8 cellular contexts compared by ENCODE assay signal in the genomic region with DNA sequence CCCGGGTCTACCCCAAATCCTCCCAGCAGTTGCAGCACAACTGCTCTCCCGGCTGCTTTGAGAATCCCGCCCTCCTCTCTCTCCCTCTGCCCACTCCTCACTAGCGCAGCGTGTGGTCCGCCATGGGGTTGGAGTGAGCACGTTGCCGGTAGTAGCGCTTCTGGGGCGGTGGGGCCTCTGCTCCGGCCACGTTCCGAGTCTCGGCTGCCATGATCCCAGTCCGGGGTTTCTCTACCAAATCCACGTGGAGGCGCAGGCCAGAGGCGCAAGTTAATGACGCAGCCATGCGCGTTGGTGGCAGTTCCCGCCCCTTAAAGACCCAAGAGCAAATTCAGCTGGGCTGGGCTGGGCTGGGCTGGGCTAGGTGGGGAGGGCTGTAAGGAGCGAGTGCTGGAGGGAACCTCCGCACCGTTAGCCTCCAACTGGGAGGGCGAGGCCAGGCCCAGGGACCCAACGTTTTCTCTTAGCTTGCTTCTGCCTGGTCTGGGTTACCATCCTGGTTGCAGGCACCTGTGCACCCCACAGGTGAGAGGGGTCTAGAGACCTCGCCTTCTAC. TPM values are rescaled to one million over a fixed set of nuclear protein-coding genes. Genes with fewer than 3 reads are reported as not detected.
DNase-seq lines count a peak whose midpoint lies in the region; ATAC-seq and TF ChIP-seq lines count a peak whose summit lies in the region.

A gene (minus strand): TSS at position 233 of the 556 bp plus-strand sequence. CDS start 22 bp downstream, at position 211.

- H4K20me1 ChIP-seq in DND-41 (ENCODE audit: insufficient read depth, low read length) (no peaks in the 10 kb centered on the region), Karpas-422 (ENCODE audit: insufficient read depth, low read depth, low read length) (no peaks in the 10 kb centered on the region)

- H3K9me3 Mint-ChIP-seq in activated T-helper 2 cell treated with anti-CD3 and anti-CD28 coated beads, Interferon-gamma antibody, Interleukin-2, Interleukin-4, amounts not matched to agents 10 μg/mL and 5 μg/mL and 100 μg/mL, durations not matched to agents 14 hours and 24 hours and 36 hours: no peaks in the 10 kb centered on the region
- no peaks in the 10 kb centered on the region for H3K9me3 Mint-ChIP-seq in natural killer cell treated with Interleukin-12 subunit alpha and Interleukin-12 subunit beta and Interleukin-15 and Interleukin-18, amount 100 ng/mL, for 72 hours

- peaks cover 11% of the 10 kb centered on the region for H3K4me1 Mint-ChIP-seq in activated T-helper 2 cell treated with anti-CD3 and anti-CD28 coated beads, Interferon-gamma antibody, Interleukin-2, Interleukin-4, amounts not matched to agents 10 μg/mL and 5 μg/mL and 100 μg/mL, durations not matched to agents 14 hours and 24 hours and 36 hours (ENCODE audit: low read depth)
- H3K4me1 Mint-ChIP-seq in natural killer cell treated with Interleukin-12 subunit alpha and Interleukin-12 subunit beta and Interleukin-15 and Interleukin-18, amount 100 ng/mL, for 72 hours (ENCODE audit: low read depth in 2 of 2): peaks cover 37 to 40% of the 10 kb centered on the region in 2 donors

- peaks cover 43% of the 10 kb centered on the region for H3K36me3 Mint-ChIP-seq in activated T-helper 2 cell treated with anti-CD3 and anti-CD28 coated beads, Interferon-gamma antibody, Interleukin-2, Interleukin-4, amounts not matched to agents 10 μg/mL and 5 μg/mL and 100 μg/mL, durations not matched to agents 14 hours and 24 hours and 36 hours (ENCODE audit: low read depth)
- H3K36me3 Mint-ChIP-seq in natural killer cell treated with Interleukin-12 subunit alpha and Interleukin-12 subunit beta and Interleukin-15 and Interleukin-18, amount 100 ng/mL, for 72 hours: no peaks in the 10 kb centered on the region

- H3K4me3 ChIP-seq in DND-41 (ENCODE audit: low read depth in 1 of 2, low read length in 2 of 2) (peak within 1 kb of the TSS; percentile 56 to 85), Karpas-422 (ENCODE audit: low read length) (peak within 1 kb of the TSS; percentile 94)

- H3K4me3 Mint-ChIP-seq in activated T-helper 2 cell treated with anti-CD3 and anti-CD28 coated beads, Interferon-gamma antibody, Interleukin-2, Interleukin-4, amounts not matched to agents 10 μg/mL and 5 μg/mL and 100 μg/mL, durations not matched to agents 14 hours and 24 hours and 36 hours (ENCODE audit: low read depth): peak within 1 kb of the TSS; percentile 97
- H3K4me3 Mint-ChIP-seq in natural killer cell treated with Interleukin-12 subunit alpha and Interleukin-12 subunit beta and Interleukin-15 and Interleukin-18, amount 100 ng/mL, for 72 hours: peak within 1 kb of the TSS; percentile 100

- H3K79me2 ChIP-seq in DND-41 (ENCODE audit: insufficient read depth, low read length) (peaks cover 15% of the 10 kb centered on the region), Karpas-422 (ENCODE audit: low read length) (peaks cover 16% of the 10 kb centered on the region)

- H2AFZ ChIP-seq in DND-41 (ENCODE audit: low read depth, low read length): peak within 1 kb of the TSS; percentile 96
- H2AFZ ChIP-seq in Karpas-422 (ENCODE audit: low read length): peak within 1 kb of the TSS; percentile 94

- H3K4me1 ChIP-seq in DND-41 (ENCODE audit: insufficient read depth, low read length) (peaks cover 25% of the 10 kb centered on the region), Karpas-422 (ENCODE audit: low read length) (peaks cover 27% of the 10 kb centered on the region)

- H3K9ac ChIP-seq in DND-41 (ENCODE audit: low read depth, low read length) (peak within 1 kb of the TSS; percentile 81), Karpas-422 (ENCODE audit: low read length) (peak within 1 kb of the TSS; percentile 85)

- no peak for TF ChIP-seq CTCF in DND-41 (IDR thresholded peaks at IDR 0.05; ENCODE audit: borderline replicate concordance, extremely low read depth, low read length, poor library complexity, severe bottlenecking)

- ATAC-seq in DND-41 (ENCODE audit: insufficient read depth, low read depth) (peak; percentile 87), GM21825 (IDR thresholded peaks at IDR 0.05; ENCODE audit: unreplicated experiment) (peak; percentile 86)
- ATAC-seq in natural killer cell treated with Interleukin-12 subunit alpha and Interleukin-12 subunit beta and Interleukin-15 and Interleukin-18, amount 100 ng/mL, for 72 hours: peak; percentile 93 to 94
- ATAC-seq in stimulated activated naive CD8-positive, alpha-beta T cell treated with anti-CD3 and anti-CD28 coated beads, Interleukin-15, Interleukin-2, amounts not matched to agents 100 U/mL and 50 U/mL, for 24 hours: peak; percentile 94

- intact Hi-C loops in activated T-helper 2 cell treated with anti-CD3 and anti-CD28 coated beads, Interferon-gamma antibody, Interleukin-2, Interleukin-4, amounts not matched to agents 10 μg/mL and 5 μg/mL and 100 μg/mL, durations not matched to agents 14 hours and 24 hours and 36 hours (cut with micrococcal nuclease): loop anchor here (1.0 to 2.0 kb wide), 3 partner anchors 10 to 127 kb away; a partner anchor contains a TSS

- DNase-seq in DND-41 (peak; percentile 96), Karpas-422 (peak; percentile 99), RPMI8226 (peak; percentile 97), fibroblast of peridontal ligament (ENCODE audit: extremely low read depth) (peak; percentile 97)
- peak; percentile 90 for DNase-seq in activated T-helper 2 cell treated with anti-CD3 and anti-CD28 coated beads, Interferon-gamma antibody, Interleukin-2, Interleukin-4, amounts not matched to agents 10 μg/mL and 5 μg/mL and 100 μg/mL, durations not matched to agents 14 hours and 24 hours and 36 hours (ENCODE audit: low spot score)
- DNase-seq in natural killer cell treated with Interleukin-12 subunit alpha and Interleukin-12 subunit beta and Interleukin-15 and Interleukin-18, amount 100 ng/mL, for 72 hours (ENCODE audit: low spot score): peak; percentile 92
- peak; percentile 93 for DNase-seq in stimulated activated naive CD8-positive, alpha-beta T cell treated with anti-CD3 and anti-CD28 coated beads, Interleukin-15, Interleukin-2, amounts not matched to agents 100 U/mL and 50 U/mL, for 24 hours

- H3K36me3 ChIP-seq in DND-41 (ENCODE audit: insufficient read depth, low read length) (peaks cover 29% of the 10 kb centered on the region), Karpas-422 (ENCODE audit: insufficient read depth, low read length) (peaks cover 4% of the 10 kb centered on the region; the same call in 1 of the 2 replicates)

- H3K27me3 Mint-ChIP-seq in activated T-helper 2 cell treated with anti-CD3 and anti-CD28 coated beads, Interferon-gamma antibody, Interleukin-2, Interleukin-4, amounts not matched to agents 10 μg/mL and 5 μg/mL and 100 μg/mL, durations not matched to agents 14 hours and 24 hours and 36 hours (ENCODE audit: low read depth): no peaks in the 10 kb centered on the region
- no peaks in the 10 kb centered on the region for H3K27me3 Mint-ChIP-seq in natural killer cell treated with Interleukin-12 subunit alpha and Interleukin-12 subunit beta and Interleukin-15 and Interleukin-18, amount 100 ng/mL, for 72 hours

- H3K9me3 ChIP-seq in DND-41 (ENCODE audit: insufficient read depth, low read length, severe bottlenecking): no peaks in the 10 kb centered on the region
- H3K9me3 ChIP-seq in Karpas-422 (ENCODE audit: low read length): no peaks in the 10 kb centered on the region

- H3K27ac ChIP-seq in DND-41 (ENCODE audit: low read length): peak within 1 kb of the TSS; percentile 88
- peak within 1 kb of the TSS; percentile 47; the same call in 1 of the 2 replicates for H3K27ac ChIP-seq in Karpas-422 (ENCODE audit: low read length)

- H3K27me3 ChIP-seq in DND-41 (ENCODE audit: insufficient read depth, low read length, poor library complexity) (no peaks in the 10 kb centered on the region), Karpas-422 (ENCODE audit: low read length) (no peaks in the 10 kb centered on the region)

- H3K4me2 ChIP-seq in DND-41 (ENCODE audit: insufficient read depth, low read length) (peak within 1 kb of the TSS; percentile 96), Karpas-422 (ENCODE audit: low read depth, low read length, poor library complexity, severe bottlenecking) (peak within 1 kb of the TSS; percentile 80)

- peak within 1 kb of the TSS; percentile 99 for H3K27ac Mint-ChIP-seq in activated T-helper 2 cell treated with anti-CD3 and anti-CD28 coated beads, Interferon-gamma antibody, Interleukin-2, Interleukin-4, amounts not matched to agents 10 μg/mL and 5 μg/mL and 100 μg/mL, durations not matched to agents 14 hours and 24 hours and 36 hours
- peak within 1 kb of the TSS; percentile 96 to 98 for H3K27ac Mint-ChIP-seq in natural killer cell treated with Interleukin-12 subunit alpha and Interleukin-12 subunit beta and Interleukin-15 and Interleukin-18, amount 100 ng/mL, for 72 hours

- H3K9me2 ChIP-seq in Karpas-422 (replicated peaks; ENCODE audit: insufficient read depth, low read length): no peaks in the 10 kb centered on the region

RNA-seq across cellular contexts. Expression of the gene that starts here (rescaled TPM):
- total RNA-seq in Karpas-422 (2014; rRNA removed; shearing (Covaris generic); ENCODE audit: low replicate concordance): 11.9 and 17.4 TPM in 2 replicates
- 61.2 and 64.5 TPM in 2 replicates for total RNA-seq in activated T-helper 2 cell treated with anti-CD3 and anti-CD28 coated beads, Interferon-gamma antibody, Interleukin-2, Interleukin-4, amounts not matched to agents 10 μg/mL and 5 μg/mL and 100 μg/mL, durations not matched to agents 14 hours and 24 hours and 36 hours
- 10 to 100 TPM; 42.9 to 51.2 TPM for total RNA-seq in natural killer cell treated with Interleukin-12 subunit alpha and Interleukin-12 subunit beta and Interleukin-15 and Interleukin-18, amount 100 ng/mL, for 72 hours

Comparison
In these comparisons a context has a peak if more than half of its experiments do, and no peak if none do; other contexts are left out.
1. Peak in every context shown above with its lines: DNase-seq, ATAC-seq, H3K4me3 ChIP-seq and H3K27ac ChIP-seq.